Comparison of ENCODE assay signal across 23 cellular contexts in the genomic region with DNA sequence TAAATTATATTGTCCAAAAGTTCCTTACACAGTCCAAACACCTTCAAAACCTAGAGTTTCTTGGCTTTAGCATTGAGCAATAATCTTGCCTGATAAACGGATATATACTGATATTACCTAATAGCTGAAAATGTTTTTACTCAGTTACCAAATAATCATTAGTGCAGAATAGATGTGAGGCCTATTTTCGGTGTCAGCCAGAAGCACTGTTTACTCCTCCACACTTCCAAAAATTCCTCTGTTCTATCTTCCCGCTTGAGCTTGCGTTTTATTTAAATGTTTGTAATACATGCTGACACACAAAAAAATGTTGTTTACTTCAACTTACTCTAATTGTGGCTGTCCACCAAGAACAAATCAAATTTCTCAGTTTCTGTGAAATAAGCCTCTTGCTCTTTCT.
"Had no signal": no experiment of that assay in that cellular context is flagged by ENCODE, and none has a peak within 500 bp of the region (broad histone marks: within the 10 kb centered on the region; RNA-seq: fewer than 3 reads in every experiment).

No MANE protein-coding gene starts in this region.

- FAIRE-seq: frontal cortex, keratinocyte, urothelium cell line had no signal

- H3K4me3 Mint-ChIP-seq: natural killer cell; neural crest cell; stimulated activated memory B cell treated with anti-CD40 and anti-IgM and Interleukin-4, amounts not matched to agents 10 μg/mL and 1 μg/mL and 100 μg/mL, for 72 hours had no signal

- H3K36me3 ChIP-seq: lower lobe of right lung, neutrophil, prostate gland, spleen, thoracic aorta, tibial nerve, upper lobe of left lung had no signal

- ATAC-seq: esophagus mucosa; left lobe of liver; lower lobe of right lung; natural killer cell; stimulated activated memory B cell treated with anti-CD40 and anti-IgM and Interleukin-4, amounts not matched to agents 10 μg/mL and 1 μg/mL and 100 μg/mL, for 72 hours; stimulated activated naive CD8-positive, alpha-beta T cell treated with anti-CD3 and anti-CD28 coated beads, Interleukin-15, Interleukin-2, amounts not matched to agents 100 U/mL and 50 U/mL, for 24 hours had no signal

- H3K4me3 ChIP-seq: dorsolateral prefrontal cortex, lower lobe of right lung, prostate gland, skin epidermis, spleen, thoracic aorta, tibial nerve, upper lobe of left lung had no signal

- H3K9me3 ChIP-seq: lower lobe of right lung, prostate gland, thoracic aorta, tibial nerve, upper lobe of left lung had no signal

- H3K27ac ChIP-seq: dorsolateral prefrontal cortex, epithelial cell of prostate, lower lobe of right lung, neutrophil, prostate gland, spleen, thoracic aorta, tibial nerve, upper lobe of left lung had no signal

- H3K27ac Mint-ChIP-seq: natural killer cell; stimulated activated memory B cell treated with anti-CD40 and anti-IgM and Interleukin-4, amounts not matched to agents 10 μg/mL and 1 μg/mL and 100 μg/mL, for 72 hours had no signal

- H3K27me3 Mint-ChIP-seq: stimulated activated memory B cell treated with anti-CD40 and anti-IgM and Interleukin-4, amounts not matched to agents 10 μg/mL and 1 μg/mL and 100 μg/mL, for 72 hours had no signal

- H3K27me3 ChIP-seq: dorsolateral prefrontal cortex, neutrophil, spleen, tibial nerve, upper lobe of left lung had no signal

- DNase-seq: cerebellar nuclear complex; dorsolateral prefrontal cortex; effector CD4-positive, alpha-beta T cell; lower lobe of right lung; natural killer cell; right cardiac atrium; spleen; stimulated activated CD4-positive, alpha-beta T cell treated with anti-CD3 and anti-CD28 coated beads, Interleukin-4, amount 100 ng/mL, for 4 hours; stimulated activated naive CD8-positive, alpha-beta T cell treated with anti-CD3 and anti-CD28 coated beads, Interleukin-15, Interleukin-2, amounts not matched to agents 100 U/mL and 50 U/mL, for 24 hours; upper lobe of left lung had no signal

- H3K4me1 ChIP-seq: lower lobe of right lung, prostate gland, spleen, upper lobe of left lung had no signal

- H3K36me3 Mint-ChIP-seq: natural killer cell; stimulated activated memory B cell treated with anti-CD40 and anti-IgM and Interleukin-4, amounts not matched to agents 10 μg/mL and 1 μg/mL and 100 μg/mL, for 72 hours had no signal

- H3K4me1 Mint-ChIP-seq: natural killer cell; neural crest cell; stimulated activated memory B cell treated with anti-CD40 and anti-IgM and Interleukin-4, amounts not matched to agents 10 μg/mL and 1 μg/mL and 100 μg/mL, for 72 hours had no signal
